In genomic region chr22:28772633-28773460, GRCh38 we compare ENCODE assay signal across 8 cellular contexts. TPM values are rescaled to one million over a fixed set of nuclear protein-coding genes. Genes with fewer than 3 reads are reported as not detected.
DNase-seq lines count a peak whose midpoint lies in the region; TF ChIP-seq lines count a peak whose summit lies in the region.

A gene with protein sequence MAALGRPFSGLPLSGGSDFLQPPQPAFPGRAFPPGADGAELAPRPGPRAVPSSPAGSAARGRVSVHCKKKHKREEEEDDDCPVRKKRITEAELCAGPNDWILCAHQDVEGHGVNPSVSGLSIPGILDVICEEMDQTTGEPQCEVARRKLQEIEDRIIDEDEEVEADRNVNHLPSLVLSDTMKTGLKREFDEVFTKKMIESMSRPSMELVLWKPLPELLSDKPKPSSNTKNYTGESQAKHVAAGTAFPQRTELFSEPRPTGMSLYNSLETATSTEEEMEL (plus strand): TSS chr22:28772695. CDS start chr22:28772850, 155 bp downstream.

- no peaks in the 10 kb centered on the region for H3K27me3 Mint-ChIP-seq in neural crest cell (ENCODE audit: low read depth)

- peak within 1 kb of the TSS; percentile 92 for H3K27ac Mint-ChIP-seq in neural crest cell (ENCODE audit: unreplicated experiment)

- peaks cover 13% of the 10 kb centered on the region for H3K36me3 Mint-ChIP-seq in neural crest cell (ENCODE audit: low read depth)

- H4K20me1 ChIP-seq in MM.1S (ENCODE audit: insufficient read depth, low read length), result no peaks in the 10 kb centered on the region

- H3K4me1 Mint-ChIP-seq in neural crest cell, result peaks cover 16% of the 10 kb centered on the region

- TF ChIP-seq EP300 in stomach (IDR thresholded peaks at IDR 0.05), result no peak

- H3K9me3 ChIP-seq in MM.1S (replicated peaks; ENCODE audit: insufficient read depth, low read length) (no peaks in the 10 kb centered on the region), stomach (no peaks in the 10 kb centered on the region)

- TF ChIP-seq CTCF in MM.1S (IDR thresholded peaks at IDR 0.05; ENCODE audit: low read length) (peak; percentile 2; the same call in 1 of the 2 replicates), fibroblast of villous mesenchyme (IDR thresholded peaks at IDR 0.05; ENCODE audit: insufficient read depth, low read depth, low read length) (peak; percentile 23), neural crest cell (conservative IDR thresholded peaks at IDR 0.05) (peak; percentile 53), stomach (IDR thresholded peaks at IDR 0.05) (peak in 1 of 7 experiments; percentile 35)

- H3K9me3 Mint-ChIP-seq in neural crest cell, result peaks cover 2% of the 10 kb centered on the region

- peak within 1 kb of the TSS; percentile 51 for H3K4me2 ChIP-seq in MM.1S (ENCODE audit: low read depth, low read length)

- peak within 1 kb of the TSS; percentile 93 for H3K4me3 Mint-ChIP-seq in neural crest cell

- H3K79me2 ChIP-seq in MM.1S (ENCODE audit: low read length), result peaks cover 49% of the 10 kb centered on the region

- H3K27ac ChIP-seq in MM.1S (ENCODE audit: low read length) (peak within 1 kb of the TSS; percentile 65), stomach (peak within 1 kb of the TSS; percentile 96 to 100 (median 98))

- peak within 1 kb of the TSS; percentile 76 for H3K9ac ChIP-seq in MM.1S (ENCODE audit: low read length)

- TF ChIP-seq POLR2A in stomach (IDR thresholded peaks at IDR 0.05), result no peak

- H3K27me3 ChIP-seq in MM.1S (replicated peaks; ENCODE audit: insufficient read depth, low read length) (no peaks in the 10 kb centered on the region), stomach (no peaks in the 10 kb centered on the region)

- intact Hi-C loops in stomach (cut with DNase I; ENCODE audit: low total_unique reads), result no loop called here

- peaks cover 15% of the 10 kb centered on the region for H3F3A ChIP-seq in MM.1S (ENCODE audit: insufficient read depth, low read length)

- peak; percentile 96 for DNase-seq in GM03348 (ENCODE audit: low spot score)
- peak; percentile 94 for DNase-seq in HCEC 1CT
- DNase-seq in MM.1S, result peak; percentile 95
- DNase-seq in SHP77 treated with DMSO at 0.1 percent for 48 hours (lab: John Stamatoyannopoulos, UW), result peak; percentile 78
- peak; percentile 89 for DNase-seq in activated gamma-delta T cell treated with Interleukin-2 at 50 U/mL for 16 hours
- peak; percentile 96 for DNase-seq in fibroblast of villous mesenchyme (ENCODE audit: low read depth)
- peak; percentile 89 for DNase-seq in neural crest cell (ENCODE audit: low read depth, low spot score)
- peak; percentile 94 for DNase-seq in stomach

- H3K36me3 ChIP-seq in MM.1S (replicated peaks; ENCODE audit: insufficient read depth, low read length), result peaks cover 5% of the 10 kb centered on the region; the same call in 1 of the 2 replicates
- peaks cover 0 to 34% (median 30%) of the 10 kb centered on the region in 4 donors for H3K36me3 ChIP-seq in stomach

- no peaks in the 10 kb centered on the region for H3K4me1 ChIP-seq in MM.1S (ENCODE audit: low read length)
- peaks cover 0 to 55% (median 38%) of the 10 kb centered on the region in 4 donors for H3K4me1 ChIP-seq in stomach

- peak within 1 kb of the TSS; percentile 87 for H2AFZ ChIP-seq in MM.1S (ENCODE audit: low read length)

- WGBS in stomach, 5 donors, result 0 to 1% (median 0%) methylated on average over 17 to 92 of the region's 92 CpGs

- H3K4me3 ChIP-seq in MM.1S (ENCODE audit: low read length), result peak within 1 kb of the TSS; percentile 85
- H3K4me3 ChIP-seq in fibroblast of villous mesenchyme (ENCODE audit: low read depth, low read length), result peak within 1 kb of the TSS; percentile 73
- H3K4me3 ChIP-seq in stomach, result peak within 1 kb of the TSS; percentile 73 to 93 (median 79)

- H3K9me2 ChIP-seq in MM.1S (replicated peaks; ENCODE audit: insufficient read depth, low read length), result no peaks in the 10 kb centered on the region

RNA-seq across cellular contexts. Expression of the gene that starts here (rescaled TPM):
- total RNA-seq in fibroblast of villous mesenchyme, result 21.6 and 34.5 TPM in 2 replicates
- 33.5 and 36.5 TPM in 2 replicates for total RNA-seq in neural crest cell
- 10 to 100 TPM; 11.7 to 28.6 (median 16.2) TPM for total RNA-seq in stomach
- polyA plus RNA-seq in stomach, result 10 to 100 TPM in 2 of 3 donors, 1 to 10 TPM in 1; 7.1 to 15.1 (median 10.1) TPM

Comparison
In these comparisons a context has a peak if more than half of its experiments do, and no peak if none do; other contexts are left out.
1. Peak in every context shown above with its lines: DNase-seq, H3K4me3 ChIP-seq and H3K27ac ChIP-seq.